ENCODE assay signal across 15 cellular contexts in genomic region chr13:22700488-22700887, GRCh38.
DNase-seq lines count a peak whose midpoint lies in the region; ATAC-seq and TF ChIP-seq lines count a peak whose summit lies in the region.
"Had no signal": no experiment of that assay in that cellular context is flagged by ENCODE, and none has a peak within 500 bp of the region (broad histone marks: within the 10 kb centered on the region; RNA-seq: fewer than 3 reads in every experiment).

No MANE protein-coding gene starts in this region.

- no peaks in the 10 kb centered on the region for H3K9me3 ChIP-seq in MG63
- no peaks in the 10 kb centered on the region for H3K9me3 ChIP-seq in hepatocyte (ENCODE audit: low read depth)
- H3K9me3 ChIP-seq: Caco-2 had no signal

- ATAC-seq in omental fat pad (ENCODE audit: low FRiP score) (no peak), GM21619 (IDR thresholded peaks at IDR 0.05; ENCODE audit: unreplicated experiment) (no peak)
- ATAC-seq: CD8-positive, alpha-beta T cell; HCT116 had no signal

- no peak overlapping the region for H3K4me2 ChIP-seq in hepatocyte

- peak overlapping the region; percentile 9 for H3K27ac ChIP-seq in hepatocyte
- H3K27ac ChIP-seq: 22Rv1, GM23248 had no signal

- H4K20me1 ChIP-seq in hepatocyte (ENCODE audit: insufficient read depth, poor library complexity, severe bottlenecking), result no peaks in the 10 kb centered on the region

- no peak overlapping the region for H2AFZ ChIP-seq in hepatocyte
- H2AFZ ChIP-seq: GM23248 had no signal

- H3K4me1 ChIP-seq in hepatocyte (ENCODE audit: insufficient read depth), result peaks cover 5% of the 10 kb centered on the region
- H3K4me1 ChIP-seq: Caco-2 had no signal

- no peaks in the 10 kb centered on the region for H3K79me2 ChIP-seq in hepatocyte

- WGBS in hepatocyte (ENCODE audit: low lambda C conversion rate, missing lambda C conversion rate), result 55% methylated on average over 2 of the region's 2 CpGs

- DNase-seq in NCI-H1092 treated with DMSO at 0.1 percent for 48 hours (lab: John Stamatoyannopoulos, UW), result peak; percentile 27
- DNase-seq in NCI-H1092 (lab: John Stamatoyannopoulos, UW), result no peak
- peak; percentile 10 for DNase-seq in MG63
- peak; percentile 3 for DNase-seq in NCI-H345 treated with DMSO at 0.1 percent for 48 hours (lab: John Stamatoyannopoulos, UW; ENCODE audit: unreplicated experiment)
- no peak for DNase-seq in hepatocyte (ENCODE audit: low spot score)
- no peak for DNase-seq in omental fat pad (ENCODE audit: low spot score)
- DNase-seq in NCI-H526 treated with DMSO at 0.1 percent for 48 hours (lab: John Stamatoyannopoulos, UW), result no peak
- DNase-seq: Caco-2; CD8-positive, alpha-beta T cell; DND-41; GF-D8; GM23248 had no signal

- H3K36me3 ChIP-seq in MG63, result no peaks in the 10 kb centered on the region
- no peaks in the 10 kb centered on the region for H3K36me3 ChIP-seq in hepatocyte (replicated peaks; ENCODE audit: insufficient read depth, low read depth)

- H3K27me3 ChIP-seq in MG63 (no peaks in the 10 kb centered on the region), hepatocyte (no peaks in the 10 kb centered on the region)

- H3K4me3 ChIP-seq in MG63 (no peak overlapping the region), hepatocyte (no peak overlapping the region)
- H3K4me3 ChIP-seq: GM23248 had no signal

- H3K9me2 ChIP-seq in hepatocyte (replicated peaks; ENCODE audit: insufficient read depth), result no peaks in the 10 kb centered on the region

- TF ChIP-seq CTCF in hepatocyte (IDR thresholded peaks at IDR 0.05; ENCODE audit: poor library complexity) (no peak), omental fat pad (IDR thresholded peaks at IDR 0.05) (no peak)

Comparison
In these comparisons a context has a peak if more than half of its experiments do, and no peak if none do; other contexts are left out.
1. DNase-seq: peak in NCI-H1092 treated with DMSO at 0.1 percent for 48 hours (single experiment), MG63 (single experiment) and NCI-H345 treated with DMSO at 0.1 percent for 48 hours (single experiment); none in NCI-H1092 (single experiment), hepatocyte (single experiment), omental fat pad (single experiment) and NCI-H526 treated with DMSO at 0.1 percent for 48 hours (single experiment).